ENCODE assay signal across 1 cellular context in genomic region chrX:12137982-12138365, GRCh38.
TF ChIP-seq lines count a peak whose summit lies in the region.

No MANE protein-coding gene starts in this region.

TF ChIP-seq in GM23338, 12 proteins besides CTCF, POLR2A, EP300 and RAD21 (continued from another document):
- TF ChIP-seq, protein P1, sequence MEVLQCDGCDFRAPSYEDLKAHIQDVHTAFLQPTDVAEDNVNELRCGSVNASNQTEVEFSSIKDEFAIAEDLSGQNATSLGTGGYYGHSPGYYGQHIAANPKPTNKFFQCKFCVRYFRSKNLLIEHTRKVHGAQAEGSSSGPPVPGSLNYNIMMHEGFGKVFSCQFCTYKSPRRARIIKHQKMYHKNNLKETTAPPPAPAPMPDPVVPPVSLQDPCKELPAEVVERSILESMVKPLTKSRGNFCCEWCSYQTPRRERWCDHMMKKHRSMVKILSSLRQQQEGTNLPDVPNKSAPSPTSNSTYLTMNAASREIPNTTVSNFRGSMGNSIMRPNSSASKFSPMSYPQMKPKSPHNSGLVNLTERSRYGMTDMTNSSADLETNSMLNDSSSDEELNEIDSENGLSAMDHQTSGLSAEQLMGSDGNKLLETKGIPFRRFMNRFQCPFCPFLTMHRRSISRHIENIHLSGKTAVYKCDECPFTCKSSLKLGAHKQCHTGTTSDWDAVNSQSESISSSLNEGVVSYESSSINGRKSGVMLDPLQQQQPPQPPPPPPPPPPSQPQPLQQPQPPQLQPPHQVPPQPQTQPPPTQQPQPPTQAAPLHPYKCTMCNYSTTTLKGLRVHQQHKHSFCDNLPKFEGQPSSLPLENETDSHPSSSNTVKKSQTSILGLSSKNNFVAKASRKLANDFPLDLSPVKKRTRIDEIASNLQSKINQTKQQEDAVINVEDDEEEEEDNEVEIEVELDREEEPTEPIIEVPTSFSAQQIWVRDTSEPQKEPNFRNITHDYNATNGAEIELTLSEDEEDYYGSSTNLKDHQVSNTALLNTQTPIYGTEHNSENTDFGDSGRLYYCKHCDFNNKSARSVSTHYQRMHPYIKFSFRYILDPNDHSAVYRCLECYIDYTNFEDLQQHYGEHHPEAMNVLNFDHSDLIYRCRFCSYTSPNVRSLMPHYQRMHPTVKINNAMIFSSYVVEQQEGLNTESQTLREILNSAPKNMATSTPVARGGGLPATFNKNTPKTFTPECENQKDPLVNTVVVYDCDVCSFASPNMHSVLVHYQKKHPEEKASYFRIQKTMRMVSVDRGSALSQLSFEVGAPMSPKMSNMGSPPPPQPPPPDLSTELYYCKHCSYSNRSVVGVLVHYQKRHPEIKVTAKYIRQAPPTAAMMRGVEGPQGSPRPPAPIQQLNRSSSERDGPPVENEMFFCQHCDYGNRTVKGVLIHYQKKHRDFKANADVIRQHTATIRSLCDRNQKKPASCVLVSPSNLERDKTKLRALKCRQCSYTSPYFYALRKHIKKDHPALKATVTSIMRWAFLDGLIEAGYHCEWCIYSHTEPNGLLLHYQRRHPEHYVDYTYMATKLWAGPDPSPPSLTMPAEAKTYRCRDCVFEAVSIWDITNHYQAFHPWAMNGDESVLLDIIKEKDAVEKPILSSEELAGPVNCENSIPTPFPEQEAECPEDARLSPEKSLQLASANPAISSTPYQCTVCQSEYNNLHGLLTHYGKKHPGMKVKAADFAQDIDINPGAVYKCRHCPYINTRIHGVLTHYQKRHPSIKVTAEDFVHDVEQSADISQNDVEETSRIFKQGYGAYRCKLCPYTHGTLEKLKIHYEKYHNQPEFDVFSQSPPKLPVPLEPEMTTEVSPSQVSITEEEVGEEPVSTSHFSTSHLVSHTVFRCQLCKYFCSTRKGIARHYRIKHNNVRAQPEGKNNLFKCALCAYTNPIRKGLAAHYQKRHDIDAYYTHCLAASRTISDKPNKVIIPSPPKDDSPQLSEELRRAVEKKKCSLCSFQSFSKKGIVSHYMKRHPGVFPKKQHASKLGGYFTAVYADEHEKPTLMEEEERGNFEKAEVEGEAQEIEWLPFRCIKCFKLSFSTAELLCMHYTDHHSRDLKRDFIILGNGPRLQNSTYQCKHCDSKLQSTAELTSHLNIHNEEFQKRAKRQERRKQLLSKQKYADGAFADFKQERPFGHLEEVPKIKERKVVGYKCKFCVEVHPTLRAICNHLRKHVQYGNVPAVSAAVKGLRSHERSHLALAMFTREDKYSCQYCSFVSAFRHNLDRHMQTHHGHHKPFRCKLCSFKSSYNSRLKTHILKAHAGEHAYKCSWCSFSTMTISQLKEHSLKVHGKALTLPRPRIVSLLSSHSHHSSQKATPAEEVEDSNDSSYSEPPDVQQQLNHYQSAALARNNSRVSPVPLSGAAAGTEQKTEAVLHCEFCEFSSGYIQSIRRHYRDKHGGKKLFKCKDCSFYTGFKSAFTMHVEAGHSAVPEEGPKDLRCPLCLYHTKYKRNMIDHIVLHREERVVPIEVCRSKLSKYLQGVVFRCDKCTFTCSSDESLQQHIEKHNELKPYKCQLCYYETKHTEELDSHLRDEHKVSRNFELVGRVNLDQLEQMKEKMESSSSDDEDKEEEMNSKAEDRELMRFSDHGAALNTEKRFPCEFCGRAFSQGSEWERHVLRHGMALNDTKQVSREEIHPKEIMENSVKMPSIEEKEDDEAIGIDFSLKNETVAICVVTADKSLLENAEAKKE (CRISPR knock-in tag; IDR thresholded peaks at IDR 0.05): no peak
- TF ChIP-seq, protein P2, sequence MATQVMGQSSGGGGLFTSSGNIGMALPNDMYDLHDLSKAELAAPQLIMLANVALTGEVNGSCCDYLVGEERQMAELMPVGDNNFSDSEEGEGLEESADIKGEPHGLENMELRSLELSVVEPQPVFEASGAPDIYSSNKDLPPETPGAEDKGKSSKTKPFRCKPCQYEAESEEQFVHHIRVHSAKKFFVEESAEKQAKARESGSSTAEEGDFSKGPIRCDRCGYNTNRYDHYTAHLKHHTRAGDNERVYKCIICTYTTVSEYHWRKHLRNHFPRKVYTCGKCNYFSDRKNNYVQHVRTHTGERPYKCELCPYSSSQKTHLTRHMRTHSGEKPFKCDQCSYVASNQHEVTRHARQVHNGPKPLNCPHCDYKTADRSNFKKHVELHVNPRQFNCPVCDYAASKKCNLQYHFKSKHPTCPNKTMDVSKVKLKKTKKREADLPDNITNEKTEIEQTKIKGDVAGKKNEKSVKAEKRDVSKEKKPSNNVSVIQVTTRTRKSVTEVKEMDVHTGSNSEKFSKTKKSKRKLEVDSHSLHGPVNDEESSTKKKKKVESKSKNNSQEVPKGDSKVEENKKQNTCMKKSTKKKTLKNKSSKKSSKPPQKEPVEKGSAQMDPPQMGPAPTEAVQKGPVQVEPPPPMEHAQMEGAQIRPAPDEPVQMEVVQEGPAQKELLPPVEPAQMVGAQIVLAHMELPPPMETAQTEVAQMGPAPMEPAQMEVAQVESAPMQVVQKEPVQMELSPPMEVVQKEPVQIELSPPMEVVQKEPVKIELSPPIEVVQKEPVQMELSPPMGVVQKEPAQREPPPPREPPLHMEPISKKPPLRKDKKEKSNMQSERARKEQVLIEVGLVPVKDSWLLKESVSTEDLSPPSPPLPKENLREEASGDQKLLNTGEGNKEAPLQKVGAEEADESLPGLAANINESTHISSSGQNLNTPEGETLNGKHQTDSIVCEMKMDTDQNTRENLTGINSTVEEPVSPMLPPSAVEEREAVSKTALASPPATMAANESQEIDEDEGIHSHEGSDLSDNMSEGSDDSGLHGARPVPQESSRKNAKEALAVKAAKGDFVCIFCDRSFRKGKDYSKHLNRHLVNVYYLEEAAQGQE (IDR thresholded peaks at IDR 0.05; ENCODE audit: unreplicated experiment): no peak
